ENCODE assay signal across 11 cellular contexts in genomic region chr16:3789375-3790067, GRCh38.
A peak's percentile ranks its signal among the peaks of the same experiment; 100 is the strongest.
DNase-seq lines count a peak whose midpoint lies in the region; ATAC-seq and TF ChIP-seq lines count a peak whose summit lies in the region.
"Had no signal": no experiment of that assay in that cellular context is flagged by ENCODE, and none has a peak within 500 bp of the region (broad histone marks: within the 10 kb centered on the region; RNA-seq: fewer than 3 reads in every experiment).

No MANE protein-coding gene starts in this region.

- H3K9me3 Mint-ChIP-seq in activated naive CD8-positive, alpha-beta T cell treated with anti-CD3 and anti-CD28 coated beads, Interleukin-2, amount 10 ng/mL, durations not matched to agents 7 days and 5 days, result no peaks in the 10 kb centered on the region

- H3K27ac ChIP-seq in BLaER1 treated with 17β-estradiol and CSF1 and Interleukin-3, amounts not matched to agents 10 nM and 100 nM, result peak overlapping the region in 7 of 11 experiments; percentile 36 to 61 (median 51); a peak in 15 of 22 replicates
- no peak overlapping the region for H3K27ac ChIP-seq in smooth muscle cell (ENCODE audit: low read depth)

- H3K79me2 ChIP-seq in smooth muscle cell (ENCODE audit: low read depth), result peaks cover 67% of the 10 kb centered on the region

- peaks cover 11 to 62% (median 56%) of the 10 kb centered on the region in 10 experiments for H3K4me1 ChIP-seq in BLaER1 treated with 17β-estradiol and CSF1 and Interleukin-3, amounts not matched to agents 10 nM and 100 nM
- no peaks in the 10 kb centered on the region for H3K4me1 ChIP-seq in smooth muscle cell (ENCODE audit: low read depth)

- peak overlapping the region in 5 of 11 experiments; percentile 10 to 30 (median 21); a peak in 7 of 22 replicates for H3K9ac ChIP-seq in BLaER1 treated with 17β-estradiol and CSF1 and Interleukin-3, amounts not matched to agents 10 nM and 100 nM
- no peak overlapping the region for H3K9ac ChIP-seq in smooth muscle cell (ENCODE audit: low read depth)

- H3K9me3 ChIP-seq in BLaER1 treated with 17β-estradiol and CSF1 and Interleukin-3, amounts not matched to agents 10 nM and 100 nM (replicated peaks in 1 of 11), result no peaks in the 10 kb centered on the region
- H3K9me3 ChIP-seq in smooth muscle cell (replicated peaks; ENCODE audit: low read depth), result no peaks in the 10 kb centered on the region

- DNase-seq in GM12865 (ENCODE audit: low read depth) (peak; percentile 79), smooth muscle cell (lab: John Stamatoyannopoulos, UW; ENCODE audit: unreplicated experiment) (no peak)
- no peak for DNase-seq in activated naive CD8-positive, alpha-beta T cell treated with anti-CD3 and anti-CD28 coated beads, Interleukin-2, amount 10 ng/mL, durations not matched to agents 7 days and 5 days
- DNase-seq: NCI-H1417 treated with DMSO at 0.1 percent for 48 hours, nucleus accumbens, T-helper 9 cell had no signal

- POLR2A ChIA-PET in activated naive CD8-positive, alpha-beta T cell treated with anti-CD3 and anti-CD28 coated beads, Interleukin-2, amount 10 ng/mL, durations not matched to agents 7 days and 5 days (lab: Charles Lee), result interaction anchor here (1.8 kb wide), 1 partner anchor 91 kb away, joined by 5 read pairs; the partner anchor contains the start of gene CREBBP

- no peaks in the 10 kb centered on the region for H3K27me3 ChIP-seq in BLaER1 treated with 17β-estradiol and CSF1 and Interleukin-3, amounts not matched to agents 10 nM and 100 nM
- no peaks in the 10 kb centered on the region for H3K27me3 ChIP-seq in smooth muscle cell (ENCODE audit: low read depth)

- peaks cover 29% of the 10 kb centered on the region for H3K36me3 Mint-ChIP-seq in activated naive CD8-positive, alpha-beta T cell treated with anti-CD3 and anti-CD28 coated beads, Interleukin-2, amount 10 ng/mL, durations not matched to agents 7 days and 5 days

- H3K4me1 Mint-ChIP-seq in activated naive CD8-positive, alpha-beta T cell treated with anti-CD3 and anti-CD28 coated beads, Interleukin-2, amount 10 ng/mL, durations not matched to agents 7 days and 5 days, result peaks cover 39% of the 10 kb centered on the region

- ATAC-seq in HG03108 (IDR thresholded peaks at IDR 0.05; ENCODE audit: unreplicated experiment), result peak; percentile 47
- peak; percentile 80 for ATAC-seq in activated naive CD8-positive, alpha-beta T cell treated with anti-CD3 and anti-CD28 coated beads, Interleukin-2, amount 10 ng/mL, durations not matched to agents 7 days and 5 days (ENCODE audit: low read depth)
- ATAC-seq in HG03520 (IDR thresholded peaks at IDR 0.05; ENCODE audit: unreplicated experiment), result no peak
- ATAC-seq in HG02642 (IDR thresholded peaks at IDR 0.05; ENCODE audit: poor library complexity, unreplicated experiment), result no peak
- no peak for ATAC-seq in HG03439 (IDR thresholded peaks at IDR 0.05; ENCODE audit: unreplicated experiment)

- no peaks in the 10 kb centered on the region for H3F3A ChIP-seq in smooth muscle cell (ENCODE audit: low read depth)

- peaks cover 98 to 100% (median 100%) of the 10 kb centered on the region in 11 experiments for H4K20me1 ChIP-seq in BLaER1 treated with 17β-estradiol and CSF1 and Interleukin-3, amounts not matched to agents 10 nM and 100 nM
- H4K20me1 ChIP-seq in smooth muscle cell (ENCODE audit: low read depth), result peaks cover 91% of the 10 kb centered on the region

- H3K27me3 Mint-ChIP-seq in activated naive CD8-positive, alpha-beta T cell treated with anti-CD3 and anti-CD28 coated beads, Interleukin-2, amount 10 ng/mL, durations not matched to agents 7 days and 5 days, result no peaks in the 10 kb centered on the region

- 89% methylated on average over 8 of the region's 8 CpGs for WGBS in smooth muscle cell (ENCODE audit: low lambda C conversion rate)

- H3K4me2 ChIP-seq in BLaER1 treated with 17β-estradiol and CSF1 and Interleukin-3, amounts not matched to agents 10 nM and 100 nM, result peak overlapping the region in 9 of 11 experiments; percentile 46 to 74 (median 68); a peak in 17 of 22 replicates
- no peak overlapping the region for H3K4me2 ChIP-seq in smooth muscle cell

- peak overlapping the region; percentile 71 for H3K4me3 Mint-ChIP-seq in activated naive CD8-positive, alpha-beta T cell treated with anti-CD3 and anti-CD28 coated beads, Interleukin-2, amount 10 ng/mL, durations not matched to agents 7 days and 5 days

- peak overlapping the region; percentile 63 for H3K27ac Mint-ChIP-seq in activated naive CD8-positive, alpha-beta T cell treated with anti-CD3 and anti-CD28 coated beads, Interleukin-2, amount 10 ng/mL, durations not matched to agents 7 days and 5 days

- TF ChIP-seq CTCF in GM12865 (IDR thresholded peaks at IDR 0.05; ENCODE audit: insufficient read depth, low read depth, low read length, missing control alignments) (no peak), smooth muscle cell (IDR thresholded peaks at IDR 0.05; ENCODE audit: borderline replicate concordance, insufficient read depth, poor library complexity, severe bottlenecking) (no peak)

- H2AFZ ChIP-seq in smooth muscle cell (ENCODE audit: low read depth), result no peak overlapping the region

- peaks cover 83 to 99% (median 89%) of the 10 kb centered on the region in 11 experiments for H3K36me3 ChIP-seq in BLaER1 treated with 17β-estradiol and CSF1 and Interleukin-3, amounts not matched to agents 10 nM and 100 nM
- H3K36me3 ChIP-seq in smooth muscle cell (ENCODE audit: low read depth), result peaks cover 4% of the 10 kb centered on the region

- H3K4me3 ChIP-seq in BLaER1 treated with 17β-estradiol and CSF1 and Interleukin-3, amounts not matched to agents 10 nM and 100 nM, result no peak overlapping the region
- H3K4me3 ChIP-seq in GM12865 (ENCODE audit: low read depth, low read length) (no peak overlapping the region), smooth muscle cell (no peak overlapping the region)

Comparison
In these comparisons a context has a peak if more than half of its experiments do, and no peak if none do; other contexts are left out.
1. ATAC-seq: peak in HG03108 (single experiment) and activated naive CD8-positive, alpha-beta T cell treated with anti-CD3 and anti-CD28 coated beads, Interleukin-2, amount 10 ng/mL, durations not matched to agents 7 days and 5 days (single experiment); none in HG03520 (single experiment), HG02642 (single experiment) and HG03439 (single experiment).